17 cellular contexts compared by ENCODE assay signal in the genomic region with DNA sequence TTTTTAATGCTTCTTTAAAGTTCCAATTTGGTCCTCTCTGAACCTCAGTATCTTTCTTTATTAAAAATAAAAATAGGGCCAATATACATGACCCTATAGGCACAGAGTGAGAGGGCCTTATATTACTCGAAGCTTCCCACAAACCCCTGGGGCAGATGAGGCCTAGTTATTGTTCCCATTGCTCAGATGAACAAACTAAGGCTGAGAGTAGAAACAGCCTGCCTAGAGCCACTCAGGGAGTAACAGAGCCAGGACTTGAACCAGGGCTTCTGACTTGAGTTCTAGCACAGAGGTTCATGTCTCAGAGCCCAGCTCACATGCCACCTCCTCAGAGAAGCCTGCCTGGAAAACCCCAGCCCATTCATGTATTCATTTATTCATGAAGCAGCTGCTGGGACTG.
"Had no signal": no experiment of that assay in that cellular context is flagged by ENCODE, and none has a peak within 500 bp of the region (broad histone marks: within the 10 kb centered on the region; RNA-seq: fewer than 3 reads in every experiment).

No MANE protein-coding gene starts in this region.

- H3K4me3 Mint-ChIP-seq: activated CD4-positive, alpha-beta T cell treated with anti-CD3 and anti-CD28 coated beads for 36 hours; activated naive CD8-positive, alpha-beta T cell treated with anti-CD3 and anti-CD28 coated beads for 36 hours; endodermal cell; naive thymus-derived CD8-positive, alpha-beta T cell; T-helper 2 cell treated with Interferon-gamma antibody and Interleukin-4, amounts not matched to agents 5 μg/mL and 100 μg/mL, for 36 hours; WTC11 had no signal

- H3K27me3 Mint-ChIP-seq: activated CD4-positive, alpha-beta T cell treated with anti-CD3 and anti-CD28 coated beads for 36 hours; activated naive CD8-positive, alpha-beta T cell treated with anti-CD3 and anti-CD28 coated beads for 36 hours; naive thymus-derived CD8-positive, alpha-beta T cell had no signal

- DNase-seq: activated CD4-positive, alpha-beta T cell treated with anti-CD3 and anti-CD28 coated beads for 36 hours; activated naive CD8-positive, alpha-beta T cell treated with anti-CD3 and anti-CD28 coated beads for 36 hours; amniotic stem cell; endodermal cell; foreskin keratinocyte; hypothalamus; lower lobe of right lung; naive thymus-derived CD8-positive, alpha-beta T cell; nucleus accumbens; SJCRH30; spleen; stimulated activated CD4-positive, alpha-beta T cell treated with anti-CD3 and anti-CD28 coated beads, Interleukin-4, amount 100 ng/mL, for 4 hours; stimulated activated naive CD4-positive, alpha-beta T cell; substantia nigra; tibial artery had no signal

- ATAC-seq: activated CD4-positive, alpha-beta T cell treated with anti-CD3 and anti-CD28 coated beads for 36 hours; foreskin keratinocyte; lower lobe of right lung; naive thymus-derived CD8-positive, alpha-beta T cell; WTC11 had no signal

- H3K27ac Mint-ChIP-seq: activated CD4-positive, alpha-beta T cell treated with anti-CD3 and anti-CD28 coated beads for 36 hours; activated naive CD8-positive, alpha-beta T cell treated with anti-CD3 and anti-CD28 coated beads for 36 hours; endodermal cell; T-helper 2 cell treated with Interferon-gamma antibody and Interleukin-4, amounts not matched to agents 5 μg/mL and 100 μg/mL, for 36 hours; WTC11 had no signal

- H3K9me3 Mint-ChIP-seq: activated naive CD8-positive, alpha-beta T cell treated with anti-CD3 and anti-CD28 coated beads for 36 hours; endodermal cell; naive thymus-derived CD8-positive, alpha-beta T cell; T-helper 2 cell treated with Interferon-gamma antibody and Interleukin-4, amounts not matched to agents 5 μg/mL and 100 μg/mL, for 36 hours; WTC11 had no signal
